ENCODE assay signal across 1 cellular context in the genomic region with DNA sequence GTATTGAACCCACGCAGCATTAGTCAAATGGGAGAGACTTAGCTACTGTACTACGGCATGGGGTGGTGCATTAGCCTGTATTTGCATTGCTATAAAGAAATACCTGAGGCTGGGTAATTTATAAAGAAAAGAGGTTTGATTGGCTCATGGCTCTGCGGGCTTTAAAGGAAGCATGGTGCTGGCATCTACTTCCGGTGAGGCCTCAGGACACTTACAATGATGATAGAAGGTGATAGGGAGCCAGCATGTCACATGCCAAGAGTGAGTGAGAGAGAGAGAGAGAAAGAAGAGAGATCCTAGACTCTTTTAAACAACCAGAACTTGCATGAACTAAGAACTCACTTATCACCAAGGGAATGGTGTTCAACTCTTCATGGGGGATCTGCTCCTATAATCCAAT.
TF ChIP-seq lines count a peak whose summit lies in the region.

No MANE protein-coding gene starts in this region.

TF ChIP-seq in K562, 482 proteins besides CTCF, POLR2A, EP300 and RAD21 (continued from another document):
- TF ChIP-seq L3MBTL2 (IDR thresholded peaks at IDR 0.05) (0 out of 2 replicates have a peak, but pooled peaks have one; percentile 12), MITF (IDR thresholded peaks at IDR 0.05) (no peak), CHD4 (IDR thresholded peaks at IDR 0.05; ENCODE audit: insufficient read depth, insufficient replicate concordance, low read depth, low read length, poor library complexity, severe bottlenecking) (no peak), ADNP (tag; IDR thresholded peaks at IDR 0.05) (no peak), ZNF766 (CRISPR knock-in tag; conservative IDR thresholded peaks at IDR 0.05) (no peak), ZNF253 (CRISPR knock-in tag; conservative IDR thresholded peaks at IDR 0.05) (no peak), MEIS2 (IDR thresholded peaks at IDR 0.05; ENCODE audit: partially characterized antibody) (peak; percentile 10), ZNF644 (tag; IDR thresholded peaks at IDR 0.05; ENCODE audit: low read depth) (no peak)
- TF ChIP-seq, protein P1, sequence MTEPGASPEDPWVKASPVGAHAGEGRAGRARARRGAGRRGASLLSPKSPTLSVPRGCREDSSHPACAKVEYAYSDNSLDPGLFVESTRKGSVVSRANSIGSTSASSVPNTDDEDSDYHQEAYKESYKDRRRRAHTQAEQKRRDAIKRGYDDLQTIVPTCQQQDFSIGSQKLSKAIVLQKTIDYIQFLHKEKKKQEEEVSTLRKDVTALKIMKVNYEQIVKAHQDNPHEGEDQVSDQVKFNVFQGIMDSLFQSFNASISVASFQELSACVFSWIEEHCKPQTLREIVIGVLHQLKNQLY (CRISPR knock-in tag; conservative IDR thresholded peaks at IDR 0.05), result no peak
- TF ChIP-seq, protein P2, sequence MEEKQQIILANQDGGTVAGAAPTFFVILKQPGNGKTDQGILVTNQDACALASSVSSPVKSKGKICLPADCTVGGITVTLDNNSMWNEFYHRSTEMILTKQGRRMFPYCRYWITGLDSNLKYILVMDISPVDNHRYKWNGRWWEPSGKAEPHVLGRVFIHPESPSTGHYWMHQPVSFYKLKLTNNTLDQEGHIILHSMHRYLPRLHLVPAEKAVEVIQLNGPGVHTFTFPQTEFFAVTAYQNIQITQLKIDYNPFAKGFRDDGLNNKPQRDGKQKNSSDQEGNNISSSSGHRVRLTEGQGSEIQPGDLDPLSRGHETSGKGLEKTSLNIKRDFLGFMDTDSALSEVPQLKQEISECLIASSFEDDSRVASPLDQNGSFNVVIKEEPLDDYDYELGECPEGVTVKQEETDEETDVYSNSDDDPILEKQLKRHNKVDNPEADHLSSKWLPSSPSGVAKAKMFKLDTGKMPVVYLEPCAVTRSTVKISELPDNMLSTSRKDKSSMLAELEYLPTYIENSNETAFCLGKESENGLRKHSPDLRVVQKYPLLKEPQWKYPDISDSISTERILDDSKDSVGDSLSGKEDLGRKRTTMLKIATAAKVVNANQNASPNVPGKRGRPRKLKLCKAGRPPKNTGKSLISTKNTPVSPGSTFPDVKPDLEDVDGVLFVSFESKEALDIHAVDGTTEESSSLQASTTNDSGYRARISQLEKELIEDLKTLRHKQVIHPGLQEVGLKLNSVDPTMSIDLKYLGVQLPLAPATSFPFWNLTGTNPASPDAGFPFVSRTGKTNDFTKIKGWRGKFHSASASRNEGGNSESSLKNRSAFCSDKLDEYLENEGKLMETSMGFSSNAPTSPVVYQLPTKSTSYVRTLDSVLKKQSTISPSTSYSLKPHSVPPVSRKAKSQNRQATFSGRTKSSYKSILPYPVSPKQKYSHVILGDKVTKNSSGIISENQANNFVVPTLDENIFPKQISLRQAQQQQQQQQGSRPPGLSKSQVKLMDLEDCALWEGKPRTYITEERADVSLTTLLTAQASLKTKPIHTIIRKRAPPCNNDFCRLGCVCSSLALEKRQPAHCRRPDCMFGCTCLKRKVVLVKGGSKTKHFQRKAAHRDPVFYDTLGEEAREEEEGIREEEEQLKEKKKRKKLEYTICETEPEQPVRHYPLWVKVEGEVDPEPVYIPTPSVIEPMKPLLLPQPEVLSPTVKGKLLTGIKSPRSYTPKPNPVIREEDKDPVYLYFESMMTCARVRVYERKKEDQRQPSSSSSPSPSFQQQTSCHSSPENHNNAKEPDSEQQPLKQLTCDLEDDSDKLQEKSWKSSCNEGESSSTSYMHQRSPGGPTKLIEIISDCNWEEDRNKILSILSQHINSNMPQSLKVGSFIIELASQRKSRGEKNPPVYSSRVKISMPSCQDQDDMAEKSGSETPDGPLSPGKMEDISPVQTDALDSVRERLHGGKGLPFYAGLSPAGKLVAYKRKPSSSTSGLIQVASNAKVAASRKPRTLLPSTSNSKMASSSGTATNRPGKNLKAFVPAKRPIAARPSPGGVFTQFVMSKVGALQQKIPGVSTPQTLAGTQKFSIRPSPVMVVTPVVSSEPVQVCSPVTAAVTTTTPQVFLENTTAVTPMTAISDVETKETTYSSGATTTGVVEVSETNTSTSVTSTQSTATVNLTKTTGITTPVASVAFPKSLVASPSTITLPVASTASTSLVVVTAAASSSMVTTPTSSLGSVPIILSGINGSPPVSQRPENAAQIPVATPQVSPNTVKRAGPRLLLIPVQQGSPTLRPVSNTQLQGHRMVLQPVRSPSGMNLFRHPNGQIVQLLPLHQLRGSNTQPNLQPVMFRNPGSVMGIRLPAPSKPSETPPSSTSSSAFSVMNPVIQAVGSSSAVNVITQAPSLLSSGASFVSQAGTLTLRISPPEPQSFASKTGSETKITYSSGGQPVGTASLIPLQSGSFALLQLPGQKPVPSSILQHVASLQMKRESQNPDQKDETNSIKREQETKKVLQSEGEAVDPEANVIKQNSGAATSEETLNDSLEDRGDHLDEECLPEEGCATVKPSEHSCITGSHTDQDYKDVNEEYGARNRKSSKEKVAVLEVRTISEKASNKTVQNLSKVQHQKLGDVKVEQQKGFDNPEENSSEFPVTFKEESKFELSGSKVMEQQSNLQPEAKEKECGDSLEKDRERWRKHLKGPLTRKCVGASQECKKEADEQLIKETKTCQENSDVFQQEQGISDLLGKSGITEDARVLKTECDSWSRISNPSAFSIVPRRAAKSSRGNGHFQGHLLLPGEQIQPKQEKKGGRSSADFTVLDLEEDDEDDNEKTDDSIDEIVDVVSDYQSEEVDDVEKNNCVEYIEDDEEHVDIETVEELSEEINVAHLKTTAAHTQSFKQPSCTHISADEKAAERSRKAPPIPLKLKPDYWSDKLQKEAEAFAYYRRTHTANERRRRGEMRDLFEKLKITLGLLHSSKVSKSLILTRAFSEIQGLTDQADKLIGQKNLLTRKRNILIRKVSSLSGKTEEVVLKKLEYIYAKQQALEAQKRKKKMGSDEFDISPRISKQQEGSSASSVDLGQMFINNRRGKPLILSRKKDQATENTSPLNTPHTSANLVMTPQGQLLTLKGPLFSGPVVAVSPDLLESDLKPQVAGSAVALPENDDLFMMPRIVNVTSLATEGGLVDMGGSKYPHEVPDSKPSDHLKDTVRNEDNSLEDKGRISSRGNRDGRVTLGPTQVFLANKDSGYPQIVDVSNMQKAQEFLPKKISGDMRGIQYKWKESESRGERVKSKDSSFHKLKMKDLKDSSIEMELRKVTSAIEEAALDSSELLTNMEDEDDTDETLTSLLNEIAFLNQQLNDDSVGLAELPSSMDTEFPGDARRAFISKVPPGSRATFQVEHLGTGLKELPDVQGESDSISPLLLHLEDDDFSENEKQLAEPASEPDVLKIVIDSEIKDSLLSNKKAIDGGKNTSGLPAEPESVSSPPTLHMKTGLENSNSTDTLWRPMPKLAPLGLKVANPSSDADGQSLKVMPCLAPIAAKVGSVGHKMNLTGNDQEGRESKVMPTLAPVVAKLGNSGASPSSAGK (IDR thresholded peaks at IDR 0.05), result no peak
TF ChIP-seq in K562: peak in this region for 10.
